17 cellular contexts compared by ENCODE assay signal in genomic region chr12:39341179-39341578, GRCh38.
A peak's percentile ranks its signal among the peaks of the same experiment; 100 is the strongest.
DNase-seq lines count a peak whose midpoint lies in the region; ATAC-seq, FAIRE-seq and TF ChIP-seq lines count a peak whose summit lies in the region.
"Had no signal": no experiment of that assay in that cellular context is flagged by ENCODE, and none has a peak within 500 bp of the region (broad histone marks: within the 10 kb centered on the region; RNA-seq: fewer than 3 reads in every experiment).

No MANE protein-coding gene starts in this region.

- no peaks in the 10 kb centered on the region for H3K9me3 Mint-ChIP-seq in osteocyte (ENCODE audit: unreplicated experiment)
- H3K9me3 Mint-ChIP-seq: activated naive CD4-positive, alpha-beta T cell treated with anti-CD3 and anti-CD28 coated beads, Interleukin-2, amount 50 U/mL, for 24 hours; dendritic cell treated with granulocyte-macrophage colony-stimulating factor and Interleukin-4, amounts not matched to agents 40 ng/mL and 50 ng/mL, for 4 days had no signal

- DNase-seq in uterus (no peak), iPS-NIHi7 (ENCODE audit: extremely low spot score) (no peak), osteocyte (ENCODE audit: extremely low spot score, unreplicated experiment) (no peak), Kasumi-1 (lab: John Stamatoyannopoulos, UW) (no peak)
- DNase-seq: left ventricle myocardium inferior; NCI-H2081; NK-92 treated with Interleukin-12 subunit alpha and Interleukin-12 subunit beta, amount 100 ng/mL, for 24 hours; SK-N-SH; stimulated activated CD8-positive, alpha-beta memory T cell treated with anti-CD3 and anti-CD28 coated beads, Interleukin-4, amount 100 ng/mL, for 48 hours had no signal

- H3K4me1 Mint-ChIP-seq in osteocyte (ENCODE audit: unreplicated experiment) = no peaks in the 10 kb centered on the region

- H3K4me3 ChIP-seq in uterus = no peak overlapping the region
- H3K4me3 ChIP-seq: BLaER1 treated with 17β-estradiol and CSF1 and Interleukin-3, amounts not matched to agents 10 nM and 100 nM; gastroesophageal sphincter; left ventricle myocardium inferior had no signal

- no peak overlapping the region for H3K27ac Mint-ChIP-seq in osteocyte (ENCODE audit: unreplicated experiment)
- H3K27ac Mint-ChIP-seq: dendritic cell treated with granulocyte-macrophage colony-stimulating factor and Interleukin-4, amounts not matched to agents 40 ng/mL and 50 ng/mL, for 4 days had no signal

- no peaks in the 10 kb centered on the region for H3K36me3 ChIP-seq in uterus
- H3K36me3 ChIP-seq: BLaER1 treated with 17β-estradiol and CSF1 and Interleukin-3, amounts not matched to agents 10 nM and 100 nM had no signal

- peak; percentile 21 for FAIRE-seq in islet of Langerhans (lab: Jason Lieb, UNC)

- no peaks in the 10 kb centered on the region for H3K27me3 ChIP-seq in uterus
- H3K27me3 ChIP-seq: BLaER1 treated with 17β-estradiol and CSF1 and Interleukin-3, amounts not matched to agents 10 nM and 100 nM; gastroesophageal sphincter had no signal

- H3K36me3 Mint-ChIP-seq in osteocyte (ENCODE audit: unreplicated experiment) = no peaks in the 10 kb centered on the region

- no peak overlapping the region for H3K4me3 Mint-ChIP-seq in osteocyte (ENCODE audit: unreplicated experiment)
- H3K4me3 Mint-ChIP-seq: activated naive CD4-positive, alpha-beta T cell treated with anti-CD3 and anti-CD28 coated beads, Interleukin-2, amount 50 U/mL, for 24 hours; dendritic cell treated with granulocyte-macrophage colony-stimulating factor and Interleukin-4, amounts not matched to agents 40 ng/mL and 50 ng/mL, for 4 days had no signal

- intact Hi-C loops in uterus (cut with DNase I; ENCODE audit: low total_unique reads) = no loop called here

- TF ChIP-seq POLR2A in uterus (IDR thresholded peaks at IDR 0.05) = no peak

- H3K27me3 Mint-ChIP-seq in osteocyte (ENCODE audit: unreplicated experiment) = no peaks in the 10 kb centered on the region
- H3K27me3 Mint-ChIP-seq: activated naive CD4-positive, alpha-beta T cell treated with anti-CD3 and anti-CD28 coated beads, Interleukin-2, amount 50 U/mL, for 24 hours; dendritic cell treated with granulocyte-macrophage colony-stimulating factor and Interleukin-4, amounts not matched to agents 40 ng/mL and 50 ng/mL, for 4 days had no signal

- no peaks in the 10 kb centered on the region for H3K4me1 ChIP-seq in uterus
- H3K4me1 ChIP-seq: BLaER1 treated with 17β-estradiol and CSF1 and Interleukin-3, amounts not matched to agents 10 nM and 100 nM; gastroesophageal sphincter; left ventricle myocardium inferior had no signal

- ATAC-seq in GM18519 (IDR thresholded peaks at IDR 0.05; ENCODE audit: low FRiP score, unreplicated experiment) (peak; percentile 77), GM21447 (IDR thresholded peaks at IDR 0.05; ENCODE audit: unreplicated experiment) (peak; percentile 72), HG03280 (IDR thresholded peaks at IDR 0.05; ENCODE audit: unreplicated experiment) (peak; percentile 64)
- ATAC-seq: gastroesophageal sphincter had no signal

- no peak overlapping the region for H3K27ac ChIP-seq in uterus
- H3K27ac ChIP-seq: BLaER1 treated with 17β-estradiol and CSF1 and Interleukin-3, amounts not matched to agents 10 nM and 100 nM; gastroesophageal sphincter; left ventricle myocardium inferior had no signal

- no peaks in the 10 kb centered on the region for H3K9me3 ChIP-seq in uterus
- H3K9me3 ChIP-seq: BLaER1 treated with 17β-estradiol and CSF1 and Interleukin-3, amounts not matched to agents 10 nM and 100 nM; gastroesophageal sphincter; left ventricle myocardium inferior; SK-N-SH had no signal

- TF ChIP-seq CTCF in uterus (IDR thresholded peaks at IDR 0.05) = no peak
- TF ChIP-seq CTCF in osteocyte (IDR thresholded peaks at IDR 0.05) = no peak
